Comparison of ENCODE assay signal across 20 cellular contexts in genomic region chr6:75403563-75403962, GRCh38.
"Had no signal": no experiment of that assay in that cellular context is flagged by ENCODE, and none has a peak within 500 bp of the region (broad histone marks: within the 10 kb centered on the region; RNA-seq: fewer than 3 reads in every experiment).

No MANE protein-coding gene starts in this region.

- DNase-seq: activated CD4-positive, alpha-beta T cell treated with anti-CD3 and anti-CD28 coated beads for 4 hours; activated CD4-positive, alpha-beta T cell treated with anti-CD3 and anti-CD28 coated beads, Interleukin-2, amount 50 U/mL, for 4 hours; activated naive CD4-positive, alpha-beta T cell; activated T-cell treated with anti-CD3 and anti-CD28 coated beads for 4 hours; activated T-cell treated with anti-CD3 and anti-CD28 coated beads, Interleukin-2, amount 50 U/mL, for 72 hours; colonic mucosa; effector memory CD4-positive, alpha-beta T cell; kidney glomerular epithelial cell; mammary epithelial cell; midbrain; naive thymus-derived CD4-positive, alpha-beta T cell; ovary; retina; stimulated activated CD4-positive, alpha-beta T cell treated with anti-CD3 and anti-CD28 coated beads, Interleukin-2, amount 100 ng/mL, for 48 hours; stimulated activated naive CD8-positive, alpha-beta T cell treated with anti-CD3 and anti-CD28 coated beads, Interleukin-15, Interleukin-2, amounts not matched to agents 100 U/mL and 50 U/mL, for 24 hours; testis; upper lobe of left lung had no signal

- H3K36me3 ChIP-seq: colonic mucosa, ovary, upper lobe of left lung, vagina had no signal

- H3K4me3 ChIP-seq: colonic mucosa, ovary, testis, upper lobe of left lung, vagina had no signal

- H3K27ac ChIP-seq: colonic mucosa, ovary, testis, upper lobe of left lung, vagina, VCaP had no signal

- ATAC-seq: activated naive CD4-positive, alpha-beta T cell treated with anti-CD3 and anti-CD28 coated beads, Interleukin-2, amount 50 U/mL, for 72 hours; activated T-cell treated with anti-CD3 and anti-CD28 coated beads, Interleukin-2, amount 50 U/mL, for 72 hours; naive thymus-derived CD4-positive, alpha-beta T cell; stimulated activated naive CD8-positive, alpha-beta T cell treated with anti-CD3 and anti-CD28 coated beads, Interleukin-15, Interleukin-2, amounts not matched to agents 100 U/mL and 50 U/mL, for 24 hours had no signal

- H3K4me1 ChIP-seq: colonic mucosa, testis, vagina had no signal

- H3K9me3 ChIP-seq: colonic mucosa, ovary, testis, upper lobe of left lung, vagina had no signal

- H3K27me3 ChIP-seq: colonic mucosa, ovary, testis, upper lobe of left lung, vagina had no signal
